In genomic region chr20:23624307-23624706, GRCh38 we compare ENCODE assay signal across 21 cellular contexts. TPM values are rescaled to one million over a fixed set of nuclear protein-coding genes. Genes with fewer than 3 reads are reported as not detected.
DNase-seq lines count a peak whose midpoint lies in the region; ATAC-seq and TF ChIP-seq lines count a peak whose summit lies in the region.
"Had no signal": no experiment of that assay in that cellular context is flagged by ENCODE, and none has a peak within 500 bp of the region (broad histone marks: within the 10 kb centered on the region; RNA-seq: fewer than 3 reads in every experiment).

No MANE protein-coding gene starts in this region.

- H3K4me3 ChIP-seq in left ventricle myocardium inferior (no peak overlapping the region), mesodermal cell (ENCODE audit: extremely low read depth, insufficient read depth, low read length, poor library complexity, severe bottlenecking) (no peak overlapping the region), uterus (no peak overlapping the region)

- H3K9me3 ChIP-seq in left ventricle myocardium inferior (replicated peaks): no peaks in the 10 kb centered on the region
- H3K9me3 ChIP-seq in mesodermal cell (ENCODE audit: control insufficient read depth, low read length): no peaks in the 10 kb centered on the region
- H3K9me3 ChIP-seq in uterus: no peaks in the 10 kb centered on the region

- H3K36me3 ChIP-seq in left ventricle myocardium inferior: no peaks in the 10 kb centered on the region
- no peaks in the 10 kb centered on the region for H3K36me3 ChIP-seq in mesodermal cell (ENCODE audit: control insufficient read depth, insufficient read depth, low read length)
- H3K36me3 ChIP-seq in uterus: no peaks in the 10 kb centered on the region

- DNase-seq in left ventricle myocardium inferior (no peak), Right ventricle myocardium inferior (ENCODE audit: missing footprints) (no peak), epithelial cell of prostate (ENCODE audit: low read depth, low spot score) (no peak), uterus (peak in 1 of 2 donors; percentile 63), NCI-H226 (no peak), GM13977 (ENCODE audit: low spot score) (no peak)
- DNase-seq: activated CD4-positive, alpha-beta T cell treated with anti-CD3 and anti-CD28 coated beads, Interleukin-2, amount 50 U/mL, for 1 hour; activated T-cell treated with anti-CD3 and anti-CD28 coated beads, Interleukin-2, amount 50 U/mL, for 4 hours; CD4-positive, CD25-positive, alpha-beta regulatory T cell; DMS79; hypothalamus; naive B cell; NCI-H1417; NCI-H345; stimulated activated CD4-positive, alpha-beta T cell treated with anti-CD3 and anti-CD28 coated beads, Interleukin-15, amount 100 ng/mL, for 24 hours had no signal

- H3K27me3 ChIP-seq in left ventricle myocardium inferior (ENCODE audit: low read depth) (no peaks in the 10 kb centered on the region), uterus (no peaks in the 10 kb centered on the region)

- TF ChIP-seq CTCF in left ventricle myocardium inferior (IDR thresholded peaks at IDR 0.05; ENCODE audit: borderline replicate concordance) (no peak), uterus (IDR thresholded peaks at IDR 0.05) (no peak), GM13977 (IDR thresholded peaks at IDR 0.05; ENCODE audit: extremely low read depth, insufficient read depth, missing control alignments) (no peak)

- intact Hi-C loops in left ventricle myocardium inferior (cut with micrococcal nuclease): no loop called here
- intact Hi-C loops in Right ventricle myocardium inferior (cut with DNase I): no loop called here
- intact Hi-C loops in uterus (cut with DNase I; ENCODE audit: low total_unique reads): no loop called here

- H3K4me1 ChIP-seq in left ventricle myocardium inferior (peaks cover 32% of the 10 kb centered on the region), mesodermal cell (ENCODE audit: control insufficient read depth, insufficient read depth, low read length, poor library complexity, severe bottlenecking) (peaks cover 25% of the 10 kb centered on the region), uterus (peaks cover 4 to 29% of the 10 kb centered on the region in 2 donors)

- no peak for TF ChIP-seq POLR2A in uterus (IDR thresholded peaks at IDR 0.05)

- H3K27ac ChIP-seq in left ventricle myocardium inferior (replicated peaks): peak overlapping the region; percentile 91
- H3K27ac ChIP-seq in epithelial cell of prostate: peak overlapping the region; percentile 88
- H3K27ac ChIP-seq in mesodermal cell (ENCODE audit: low read depth, low read length, severe bottlenecking): peak overlapping the region; percentile 67
- peak overlapping the region; percentile 91 to 95 for H3K27ac ChIP-seq in uterus

- WGBS in mesodermal cell (ENCODE audit: insufficient coverage in 2 of 2), 2 experiments: 79 to 97% methylated on average over 2 to 3 of the region's 3 CpGs

- ATAC-seq in Right ventricle myocardium inferior: no peak
- no peak for ATAC-seq in HG03045 (IDR thresholded peaks at IDR 0.05; ENCODE audit: unreplicated experiment)
- ATAC-seq: activated T-cell treated with anti-CD3 and anti-CD28 coated beads, Interleukin-2, amount 50 U/mL, for 4 hours; left lobe of liver had no signal

- in situ Hi-C loops in GM13977 (cut with MboI; ENCODE audit: low pct_unique_long_range_greater_than_20kb, low sequenced_read_pairs, unreplicated experiment): no loop called here

RNA-seq across cellular contexts. Expression of gene CST3, which starts 13.4 kb away (rescaled TPM):
- total RNA-seq in left ventricle myocardium inferior (576 TPM), Right ventricle myocardium inferior (1,033 TPM), uterus (1,000 to 10,000 TPM in 1 of 4 donors, 100 to 1,000 TPM in 3; 205 to 1,148 (median 624) TPM)
- 238 TPM for polyA plus RNA-seq in mesodermal cell (2013, experiment 1 of 2)
- 229 TPM for polyA plus RNA-seq in mesodermal cell (2013, experiment 2 of 2)

RNA-seq across cellular contexts. Expression of gene CST9, which starts 18.6 kb away (rescaled TPM):
- not detected for total RNA-seq in left ventricle myocardium inferior
- not detected for total RNA-seq in Right ventricle myocardium inferior
- not detected for polyA plus RNA-seq in mesodermal cell (2013, experiment 1 of 2)
- polyA plus RNA-seq in mesodermal cell (2013, experiment 2 of 2): not detected
- not detected for total RNA-seq in uterus
- total RNA-seq: A172; activated T-cell treated with anti-CD3 and anti-CD28 coated beads, Interleukin-2, amount 50 U/mL, for 4 hours; CD4-positive, CD25-positive, alpha-beta regulatory T cell; left lobe of liver; posterior vena cava had no signal
- polyA plus RNA-seq: adipose tissue; CD4-positive, CD25-positive, alpha-beta regulatory T cell had no signal

RNA-seq across cellular contexts. Expression of gene CST9L, which starts 56.0 kb away (rescaled TPM):
- total RNA-seq in left ventricle myocardium inferior (not detected), Right ventricle myocardium inferior (not detected), uterus (not detected)
- not detected for polyA plus RNA-seq in mesodermal cell (2013, experiment 1 of 2)
- not detected for polyA plus RNA-seq in mesodermal cell (2013, experiment 2 of 2)
- total RNA-seq: A172; activated T-cell treated with anti-CD3 and anti-CD28 coated beads, Interleukin-2, amount 50 U/mL, for 4 hours; CD4-positive, CD25-positive, alpha-beta regulatory T cell; left lobe of liver; posterior vena cava had no signal
- polyA plus RNA-seq: adipose tissue; CD4-positive, CD25-positive, alpha-beta regulatory T cell had no signal
